In the genomic region with DNA sequence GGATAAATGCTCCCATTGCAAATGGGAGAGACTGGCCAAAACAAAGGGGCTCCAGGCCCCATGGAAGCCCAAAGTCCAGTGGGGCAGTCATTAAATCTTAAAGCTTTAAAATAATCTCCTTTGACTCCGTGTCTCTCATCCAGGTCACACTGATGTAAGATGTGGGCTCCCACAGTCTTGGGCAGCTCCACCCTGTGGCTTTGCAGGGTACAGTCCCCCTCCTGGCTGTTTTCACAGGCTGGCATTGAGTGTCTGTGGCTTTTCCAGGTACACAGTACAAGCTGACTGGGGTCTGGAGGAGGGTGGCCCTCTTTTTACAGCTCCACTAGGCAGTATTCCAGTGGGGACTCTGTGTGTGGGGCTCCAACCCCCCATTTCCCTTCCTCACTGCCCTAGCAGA, we compare ENCODE assay signal across 12 cellular contexts. TPM values are rescaled to one million over a fixed set of nuclear protein-coding genes. Genes with fewer than 3 reads are reported as not detected.
DNase-seq lines count a peak whose midpoint lies in the region; ATAC-seq and TF ChIP-seq lines count a peak whose summit lies in the region.
"Had no signal": no experiment of that assay in that cellular context is flagged by ENCODE, and none has a peak within 500 bp of the region (broad histone marks: within the 10 kb centered on the region; RNA-seq: fewer than 3 reads in every experiment).

No MANE protein-coding gene starts in this region.

- no peaks in the 10 kb centered on the region for H3K9me3 ChIP-seq in adipocyte (ENCODE audit: control insufficient read depth, low read length)
- no peaks in the 10 kb centered on the region for H3K9me3 ChIP-seq in mucosa of descending colon
- H3K9me3 ChIP-seq: vagina had no signal

- TF ChIP-seq CTCF in GM12865 (IDR thresholded peaks at IDR 0.05; ENCODE audit: insufficient read depth, low read depth, low read length, missing control alignments), result peak; percentile 11
- TF ChIP-seq CTCF in mucosa of descending colon (IDR thresholded peaks at IDR 0.05), result no peak
- TF ChIP-seq CTCF in coronary artery (IDR thresholded peaks at IDR 0.05), result no peak

- H3K36me3 ChIP-seq in adipocyte (ENCODE audit: control insufficient read depth, insufficient read depth, low read length, severe bottlenecking), result peaks cover 35% of the 10 kb centered on the region
- no peaks in the 10 kb centered on the region for H3K36me3 ChIP-seq in mucosa of descending colon (ENCODE audit: low read depth)

- H3K4me1 ChIP-seq in adipocyte (ENCODE audit: control insufficient read depth, insufficient read depth, low read length), result peaks cover 16% of the 10 kb centered on the region
- peaks cover 10% of the 10 kb centered on the region for H3K4me1 ChIP-seq in mucosa of descending colon (ENCODE audit: low read depth)
- H3K4me1 ChIP-seq: vagina had no signal

- H3K9ac ChIP-seq in adipocyte (ENCODE audit: low read length), result no peak overlapping the region
- H3K9ac ChIP-seq: KMS-11 had no signal

- H3K4me3 ChIP-seq in GM12865 (ENCODE audit: low read depth, low read length), result no peak overlapping the region
- no peak overlapping the region for H3K4me3 ChIP-seq in adipocyte (ENCODE audit: low read length)
- H3K4me3 ChIP-seq in mucosa of descending colon, result no peak overlapping the region
- H3K4me3 ChIP-seq in coronary artery, result no peak overlapping the region
- H3K4me3 ChIP-seq: SK-N-MC, vagina had no signal

- intact Hi-C loops in mucosa of descending colon (cut with DNase I, micrococcal nuclease), result no loop called here

- ATAC-seq in mucosa of descending colon (peak; percentile 16), GM21717 (IDR thresholded peaks at IDR 0.05; ENCODE audit: unreplicated experiment) (no peak)
- ATAC-seq: naive thymus-derived CD4-positive, alpha-beta T cell had no signal

- no peak overlapping the region for H3K27ac ChIP-seq in coronary artery
- H3K27ac ChIP-seq: KMS-11, SK-N-MC, vagina had no signal

- DNase-seq in GM12865 (ENCODE audit: low read depth) (no peak), HT-29 (ENCODE audit: low spot score) (peak; percentile 41), adipocyte (ENCODE audit: low read depth) (peak; percentile 6), mucosa of descending colon (peak in 1 of 3 donors; percentile 18), coronary artery (ENCODE audit: low spot score) (no peak), GDM1 (lab: John Stamatoyannopoulos, UW) (no peak)
- DNase-seq: NCI-H446 treated with DMSO at 0.1 percent for 48 hours had no signal

- H3K27me3 ChIP-seq in adipocyte (replicated peaks; ENCODE audit: control insufficient read depth, insufficient read depth, low read length), result no peaks in the 10 kb centered on the region
- H3K27me3 ChIP-seq: vagina had no signal

RNA-seq across cellular contexts. Expression of gene NIPA2, which starts 45.9 kb away (rescaled TPM):
- total RNA-seq in HT-29 (2014; rRNA removed; shearing (Covaris generic)), result 161 and 174 TPM in 2 replicates
- total RNA-seq in mucosa of descending colon, result 10 to 100 TPM; 50.7 to 77.7 (median 71.7) TPM

Comparison
In these comparisons a context has a peak if more than half of its experiments do, and no peak if none do; other contexts are left out.
1. DNase-seq: peak in HT-29 (single experiment) and adipocyte (single experiment); none in GM12865 (single experiment), coronary artery (single experiment) and GDM1 (single experiment).